8 cellular contexts compared by ENCODE assay signal in genomic region chr4:154551872-154552686, GRCh38.
DNase-seq lines count a peak whose midpoint lies in the region; ATAC-seq and TF ChIP-seq lines count a peak whose summit lies in the region.

No MANE protein-coding gene starts in this region.

- H3K27ac ChIP-seq in HUES48 (ENCODE audit: low read depth, low read length) (peak overlapping the region; percentile 10), neutrophil (no peak overlapping the region)

- H3K9ac ChIP-seq in HUES48 (ENCODE audit: low read depth, low read length): no peak overlapping the region

- TF ChIP-seq CTCF in neutrophil (IDR thresholded peaks at IDR 0.05): peak; percentile 56

- peak; percentile 0 for DNase-seq in DMS79 (lab: John Stamatoyannopoulos, UW)
- peak; percentile 12 for DNase-seq in OCI-M2 (lab: John Stamatoyannopoulos, UW; ENCODE audit: unreplicated experiment)
- DNase-seq in activated T-cell treated with anti-CD3 and anti-CD28 coated beads, Interleukin-2, amount 50 U/mL, for 48 hours: peak; percentile 75 to 77
- DNase-seq in fibroblast of peridontal ligament (ENCODE audit: extremely low read depth): peak; percentile 84
- DNase-seq in superior temporal gyrus (ENCODE audit: extremely low spot score): peak; percentile 89

- H3K9me3 ChIP-seq in HUES48 (ENCODE audit: control insufficient read depth, insufficient read depth, low read length): no peaks in the 10 kb centered on the region
- no peaks in the 10 kb centered on the region for H3K9me3 ChIP-seq in neutrophil

- ATAC-seq in GM21528 (IDR thresholded peaks at IDR 0.05; ENCODE audit: low FRiP score, unreplicated experiment): peak; percentile 48

- H3K36me3 ChIP-seq in HUES48 (ENCODE audit: control insufficient read depth, insufficient read depth, low read length): peaks cover 14% of the 10 kb centered on the region
- H3K36me3 ChIP-seq in neutrophil: peaks cover 10% of the 10 kb centered on the region

- H3K27me3 ChIP-seq in HUES48 (ENCODE audit: control insufficient read depth, insufficient read depth, low read length) (no peaks in the 10 kb centered on the region), neutrophil (no peaks in the 10 kb centered on the region)

- H3K4me1 ChIP-seq in HUES48 (ENCODE audit: control insufficient read depth, insufficient read depth, low read length) (peaks cover 6% of the 10 kb centered on the region), neutrophil (ENCODE audit: control insufficient read depth in 1 of 2, insufficient read depth in 1 of 2, low read depth in 1 of 2, low read length in 1 of 2) (peaks cover 11 to 15% of the 10 kb centered on the region in 2 experiments)

- H3K4me3 ChIP-seq in HUES48 (ENCODE audit: low read depth, low read length) (no peak overlapping the region), neutrophil (ENCODE audit: low read depth in 1 of 2, low read length in 1 of 2) (no peak overlapping the region)

Comparison
In these comparisons a context has a peak if more than half of its experiments do, and no peak if none do; other contexts are left out.
1. DNase-seq: peak in every context shown above with its lines; median percentile 89 in superior temporal gyrus; 84 in fibroblast of peridontal ligament; 76 in activated T-cell treated with anti-CD3 and anti-CD28 coated beads, Interleukin-2, amount 50 U/mL, for 48 hours; 12 in OCI-M2; 0 in DMS79.